1 cellular context compared by ENCODE assay signal in the genomic region with DNA sequence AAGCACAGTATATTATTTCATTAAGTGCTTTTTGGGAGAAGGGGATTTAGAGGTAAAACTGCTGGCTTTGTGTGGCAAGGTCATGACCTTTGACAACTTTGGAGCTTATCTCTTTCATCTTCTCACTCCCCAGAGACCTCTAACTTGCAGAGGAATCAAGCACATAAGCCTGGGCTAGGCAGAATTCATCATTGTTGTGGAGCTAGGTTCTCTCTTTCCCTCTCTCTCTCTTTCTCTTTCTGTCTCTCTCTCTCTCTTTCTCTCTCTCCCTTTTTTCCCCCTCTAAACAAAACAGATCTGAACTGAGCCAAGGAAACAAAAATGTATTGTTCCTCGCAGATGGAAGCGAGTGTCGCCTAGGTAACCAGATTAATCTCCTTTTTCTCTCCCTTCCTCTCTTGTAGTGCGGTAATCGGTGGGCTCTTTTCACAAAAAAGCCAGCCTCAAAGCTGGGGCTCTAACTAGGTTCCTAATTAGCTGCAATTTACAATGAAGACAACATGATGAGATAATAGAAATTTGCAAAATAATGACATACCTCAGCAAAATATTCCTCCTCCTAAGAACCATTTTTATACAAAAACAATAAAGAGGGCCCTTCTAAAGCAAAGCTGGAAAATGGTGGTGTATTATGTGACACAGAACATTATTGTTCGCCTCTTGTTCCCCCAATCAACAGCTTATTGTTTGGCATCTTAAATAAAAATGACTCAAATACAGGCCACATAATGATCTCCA.
TF ChIP-seq lines count a peak whose summit lies in the region.

No MANE protein-coding gene starts in this region.

TF ChIP-seq in HEK293, 187 proteins besides CTCF, POLR2A, EP300 and RAD21 (continued from another document):
- TF ChIP-seq ZBTB49 (tag by site-specific recombination; IDR thresholded peaks at IDR 0.05; ENCODE audit: low read depth) (no peak), ZNF391 (tag by site-specific recombination; IDR thresholded peaks at IDR 0.05; ENCODE audit: borderline replicate concordance, low read depth) (no peak), FEZF1 (tag by site-specific recombination; IDR thresholded peaks at IDR 0.05) (no peak), SP7 (tag by site-specific recombination; IDR thresholded peaks at IDR 0.05) (no peak), ZNF596 (tag by site-specific recombination; IDR thresholded peaks at IDR 0.05) (peak; percentile 69)
- TF ChIP-seq, protein P1, sequence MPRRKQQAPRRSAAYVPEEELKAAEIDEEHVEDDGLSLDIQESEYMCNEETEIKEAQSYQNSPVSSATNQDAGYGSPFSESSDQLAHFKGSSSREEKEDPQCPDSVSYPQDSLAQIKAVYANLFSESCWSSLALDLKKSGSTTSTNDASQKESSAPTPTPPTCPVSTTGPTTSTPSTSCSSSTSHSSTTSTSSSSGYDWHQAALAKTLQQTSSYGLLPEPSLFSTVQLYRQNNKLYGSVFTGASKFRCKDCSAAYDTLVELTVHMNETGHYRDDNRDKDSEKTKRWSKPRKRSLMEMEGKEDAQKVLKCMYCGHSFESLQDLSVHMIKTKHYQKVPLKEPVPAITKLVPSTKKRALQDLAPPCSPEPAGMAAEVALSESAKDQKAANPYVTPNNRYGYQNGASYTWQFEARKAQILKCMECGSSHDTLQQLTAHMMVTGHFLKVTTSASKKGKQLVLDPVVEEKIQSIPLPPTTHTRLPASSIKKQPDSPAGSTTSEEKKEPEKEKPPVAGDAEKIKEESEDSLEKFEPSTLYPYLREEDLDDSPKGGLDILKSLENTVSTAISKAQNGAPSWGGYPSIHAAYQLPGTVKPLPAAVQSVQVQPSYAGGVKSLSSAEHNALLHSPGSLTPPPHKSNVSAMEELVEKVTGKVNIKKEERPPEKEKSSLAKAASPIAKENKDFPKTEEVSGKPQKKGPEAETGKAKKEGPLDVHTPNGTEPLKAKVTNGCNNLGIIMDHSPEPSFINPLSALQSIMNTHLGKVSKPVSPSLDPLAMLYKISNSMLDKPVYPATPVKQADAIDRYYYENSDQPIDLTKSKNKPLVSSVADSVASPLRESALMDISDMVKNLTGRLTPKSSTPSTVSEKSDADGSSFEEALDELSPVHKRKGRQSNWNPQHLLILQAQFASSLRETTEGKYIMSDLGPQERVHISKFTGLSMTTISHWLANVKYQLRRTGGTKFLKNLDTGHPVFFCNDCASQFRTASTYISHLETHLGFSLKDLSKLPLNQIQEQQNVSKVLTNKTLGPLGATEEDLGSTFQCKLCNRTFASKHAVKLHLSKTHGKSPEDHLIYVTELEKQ (tag by site-specific recombination; IDR thresholded peaks at IDR 0.05; ENCODE audit: borderline replicate concordance) = no peak
